Comparison of ENCODE assay signal across 8 cellular contexts in the genomic region with DNA sequence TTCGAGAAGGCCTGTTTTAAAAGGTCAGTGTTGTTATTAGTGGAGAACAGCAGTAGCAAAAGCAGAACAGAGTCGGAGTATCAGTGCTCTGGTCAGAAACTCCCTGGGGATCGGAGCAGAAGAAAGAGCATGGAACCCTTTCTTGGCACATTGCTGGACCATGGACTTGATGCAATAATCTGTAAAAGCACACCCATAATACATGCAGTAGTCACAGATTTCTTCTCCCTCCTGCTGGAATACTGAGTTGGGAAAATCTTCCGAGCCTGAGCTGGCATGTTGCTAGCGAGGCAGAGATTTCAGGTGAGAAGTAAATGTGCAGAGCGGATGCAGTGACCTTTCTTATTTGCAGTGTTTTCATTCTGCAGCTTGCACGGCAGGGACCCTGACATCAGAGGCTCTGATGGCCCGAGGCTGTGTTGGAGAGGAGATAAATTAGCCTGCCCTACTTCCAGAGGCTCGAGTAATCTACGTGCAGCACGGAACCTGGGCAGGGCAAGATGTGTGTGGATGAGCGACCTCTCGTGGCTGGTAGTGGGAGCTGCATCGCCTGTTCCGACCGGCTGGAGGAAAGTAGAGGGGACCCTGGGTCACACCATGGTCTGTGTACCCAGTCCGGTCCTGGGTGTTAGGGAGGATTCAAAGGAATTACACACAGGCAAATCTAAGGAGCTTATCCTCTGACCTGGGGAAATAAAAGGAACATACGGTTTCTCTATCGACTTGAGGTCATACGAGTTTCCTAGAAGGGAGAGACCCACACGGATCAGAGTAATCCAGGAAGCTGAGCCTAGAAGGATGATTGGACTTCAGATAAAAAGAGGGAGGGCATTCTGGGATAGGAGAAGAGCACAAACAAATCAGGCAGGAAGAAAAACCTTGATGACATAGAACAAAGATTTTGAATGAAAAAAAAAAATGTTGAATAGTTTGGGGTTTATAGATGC.
DNase-seq lines count a peak whose midpoint lies in the region; ATAC-seq and TF ChIP-seq lines count a peak whose summit lies in the region.

No MANE protein-coding gene starts in this region.

- peak overlapping the region in 1 of 4 donors; percentile 15 for H3K4me3 Mint-ChIP-seq in CD4-positive, CD25-positive, alpha-beta regulatory T cell
- peak overlapping the region in 2 of 3 experiments; percentile 11 to 24 for H3K4me3 Mint-ChIP-seq in nephron

- peaks cover 33% of the 10 kb centered on the region for H3K27me3 Mint-ChIP-seq in CD4-positive, CD25-positive, alpha-beta regulatory T cell
- peaks cover 10% of the 10 kb centered on the region for H3K27me3 Mint-ChIP-seq in nephron (ENCODE audit: low read depth)

- no peaks in the 10 kb centered on the region for H3K36me3 ChIP-seq in CD4-positive, CD25-positive, alpha-beta regulatory T cell (ENCODE audit: control insufficient read depth, insufficient read depth, low read length)
- H3K36me3 ChIP-seq in fibroblast of lung (ENCODE audit: control insufficient read depth, insufficient read depth, low read length) = no peaks in the 10 kb centered on the region

- H3K4me1 ChIP-seq in CD4-positive, CD25-positive, alpha-beta regulatory T cell (ENCODE audit: control insufficient read depth, insufficient read depth, low read length, poor library complexity, severe bottlenecking) = no peaks in the 10 kb centered on the region
- peaks cover under 1% of the 10 kb centered on the region for H3K4me1 ChIP-seq in fibroblast of lung (ENCODE audit: control insufficient read depth, extremely low read depth, insufficient read depth, low read length)

- DNase-seq in CD4-positive, CD25-positive, alpha-beta regulatory T cell = peak; percentile 16 to 70 (median 49)
- DNase-seq in HT-29 (ENCODE audit: low spot score) (peak; percentile 73), fibroblast of lung (ENCODE audit: low read depth in 2 of 2) (peak; percentile 59 to 78)
- peak; percentile 78 to 83 for DNase-seq in activated T-cell treated with anti-CD3 and anti-CD28 coated beads, Interleukin-2, amount 50 U/mL, for 48 hours
- peak; percentile 73 for DNase-seq in stimulated activated naive CD8-positive, alpha-beta T cell treated with anti-CD3 and anti-CD28 coated beads, Interleukin-15, Interleukin-2, amounts not matched to agents 100 U/mL and 50 U/mL, for 24 hours

- no peak overlapping the region for H3K4me2 ChIP-seq in fibroblast of lung (ENCODE audit: extremely low read depth, insufficient read depth, low read length)

- ATAC-seq in CD4-positive, CD25-positive, alpha-beta regulatory T cell (ENCODE audit: low read depth in 2 of 2) = peak; percentile 69 to 70
- ATAC-seq in GM19395 (IDR thresholded peaks at IDR 0.05; ENCODE audit: unreplicated experiment) = peak; percentile 91
- peak; percentile 90 for ATAC-seq in stimulated activated naive CD8-positive, alpha-beta T cell treated with anti-CD3 and anti-CD28 coated beads, Interleukin-15, Interleukin-2, amounts not matched to agents 100 U/mL and 50 U/mL, for 24 hours

- H3K36me3 Mint-ChIP-seq in CD4-positive, CD25-positive, alpha-beta regulatory T cell = no peaks in the 10 kb centered on the region
- no peaks in the 10 kb centered on the region for H3K36me3 Mint-ChIP-seq in nephron (ENCODE audit: low read depth)

- H3K9me3 Mint-ChIP-seq in CD4-positive, CD25-positive, alpha-beta regulatory T cell = peaks cover 0 to 1% (median 0%) of the 10 kb centered on the region in 7 donors
- H3K9me3 Mint-ChIP-seq in nephron = no peaks in the 10 kb centered on the region

- no peak overlapping the region for H3K27ac ChIP-seq in CD4-positive, CD25-positive, alpha-beta regulatory T cell (ENCODE audit: insufficient read depth, low read length, poor library complexity, severe bottlenecking)
- no peak overlapping the region for H3K27ac ChIP-seq in fibroblast of lung (ENCODE audit: insufficient read depth, low read length)

- TF ChIP-seq CTCF in fibroblast of lung (conservative IDR thresholded peaks at IDR 0.05 in 1 of 2, IDR thresholded peaks at IDR 0.05 in 1 of 2; ENCODE audit: low read depth in 1 of 2, low read length in 2 of 2) = peak; percentile 77 to 99
- peak; percentile 90 to 95 (median 90) for TF ChIP-seq CTCF in nephron (IDR thresholded peaks at IDR 0.05; ENCODE audit: unreplicated experiment in 3 of 3)

- no peak overlapping the region for H3K9ac ChIP-seq in fibroblast of lung (ENCODE audit: insufficient read depth, low read length)

- no peaks in the 10 kb centered on the region for H3K9me3 ChIP-seq in CD4-positive, CD25-positive, alpha-beta regulatory T cell (ENCODE audit: control insufficient read depth in 2 of 2, low read length in 2 of 2)
- no peaks in the 10 kb centered on the region for H3K9me3 ChIP-seq in fibroblast of lung (ENCODE audit: control insufficient read depth, insufficient read depth, low read depth, low read length)

- H3K27ac Mint-ChIP-seq in CD4-positive, CD25-positive, alpha-beta regulatory T cell = peak overlapping the region in 1 of 3 donors; percentile 15
- H3K27ac Mint-ChIP-seq in nephron = no peak overlapping the region

- H3K27me3 ChIP-seq in CD4-positive, CD25-positive, alpha-beta regulatory T cell (ENCODE audit: control insufficient read depth, insufficient read depth, low read length) = peaks cover 2% of the 10 kb centered on the region
- no peaks in the 10 kb centered on the region for H3K27me3 ChIP-seq in fibroblast of lung (ENCODE audit: control insufficient read depth, insufficient read depth, low read length)

- H3K4me3 ChIP-seq in CD4-positive, CD25-positive, alpha-beta regulatory T cell (ENCODE audit: low read depth, low read length) = no peak overlapping the region
- H3K4me3 ChIP-seq in fibroblast of lung (replicated peaks in 1 of 4; ENCODE audit: control extremely low read depth in 1 of 4, insufficient read depth in 1 of 4, low read depth in 3 of 4, low read length in 4 of 4) = no peak overlapping the region

- peaks cover 0 to 5% (median 3%) of the 10 kb centered on the region in 4 donors for H3K4me1 Mint-ChIP-seq in CD4-positive, CD25-positive, alpha-beta regulatory T cell
- H3K4me1 Mint-ChIP-seq in nephron = peaks cover 10% of the 10 kb centered on the region

- no peaks in the 10 kb centered on the region for H3K79me2 ChIP-seq in fibroblast of lung (ENCODE audit: control insufficient read depth, insufficient read depth, low read length)

- no peaks in the 10 kb centered on the region for H4K20me1 ChIP-seq in fibroblast of lung (ENCODE audit: control insufficient read depth, extremely low read depth, insufficient read depth, low read length)

- no peak overlapping the region for H2AFZ ChIP-seq in fibroblast of lung (ENCODE audit: low read length)

TF ChIP-seq in PFSK-1, 5 proteins besides CTCF, POLR2A, EP300 and RAD21:
- TF ChIP-seq POLR2AphosphoS5 (IDR thresholded peaks at IDR 0.05; ENCODE audit: low read depth, low read length) (no peak), SIN3A (IDR thresholded peaks at IDR 0.05; ENCODE audit: borderline replicate concordance, insufficient read depth, low read length) (peak; percentile 51; the same call in 1 of the 2 replicates), FOXP2 (optimal IDR thresholded peaks at IDR 0.05; ENCODE audit: borderline replicate concordance, extremely low read depth, extremely low read length, insufficient read depth) (peak; percentile 85), TAF1 (IDR thresholded peaks at IDR 0.05; ENCODE audit: borderline replicate concordance, insufficient read depth, low read length) (0 out of 2 replicates have a peak, but pooled peaks have one; percentile 19)
- TF ChIP-seq, protein P1, sequence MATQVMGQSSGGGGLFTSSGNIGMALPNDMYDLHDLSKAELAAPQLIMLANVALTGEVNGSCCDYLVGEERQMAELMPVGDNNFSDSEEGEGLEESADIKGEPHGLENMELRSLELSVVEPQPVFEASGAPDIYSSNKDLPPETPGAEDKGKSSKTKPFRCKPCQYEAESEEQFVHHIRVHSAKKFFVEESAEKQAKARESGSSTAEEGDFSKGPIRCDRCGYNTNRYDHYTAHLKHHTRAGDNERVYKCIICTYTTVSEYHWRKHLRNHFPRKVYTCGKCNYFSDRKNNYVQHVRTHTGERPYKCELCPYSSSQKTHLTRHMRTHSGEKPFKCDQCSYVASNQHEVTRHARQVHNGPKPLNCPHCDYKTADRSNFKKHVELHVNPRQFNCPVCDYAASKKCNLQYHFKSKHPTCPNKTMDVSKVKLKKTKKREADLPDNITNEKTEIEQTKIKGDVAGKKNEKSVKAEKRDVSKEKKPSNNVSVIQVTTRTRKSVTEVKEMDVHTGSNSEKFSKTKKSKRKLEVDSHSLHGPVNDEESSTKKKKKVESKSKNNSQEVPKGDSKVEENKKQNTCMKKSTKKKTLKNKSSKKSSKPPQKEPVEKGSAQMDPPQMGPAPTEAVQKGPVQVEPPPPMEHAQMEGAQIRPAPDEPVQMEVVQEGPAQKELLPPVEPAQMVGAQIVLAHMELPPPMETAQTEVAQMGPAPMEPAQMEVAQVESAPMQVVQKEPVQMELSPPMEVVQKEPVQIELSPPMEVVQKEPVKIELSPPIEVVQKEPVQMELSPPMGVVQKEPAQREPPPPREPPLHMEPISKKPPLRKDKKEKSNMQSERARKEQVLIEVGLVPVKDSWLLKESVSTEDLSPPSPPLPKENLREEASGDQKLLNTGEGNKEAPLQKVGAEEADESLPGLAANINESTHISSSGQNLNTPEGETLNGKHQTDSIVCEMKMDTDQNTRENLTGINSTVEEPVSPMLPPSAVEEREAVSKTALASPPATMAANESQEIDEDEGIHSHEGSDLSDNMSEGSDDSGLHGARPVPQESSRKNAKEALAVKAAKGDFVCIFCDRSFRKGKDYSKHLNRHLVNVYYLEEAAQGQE (IDR thresholded peaks at IDR 0.05; ENCODE audit: insufficient read depth in 1 of 2, low read depth in 2 of 2, low read length in 2 of 2) = no peak; a peak in 1 of 4 replicates
